In the genomic region with DNA sequence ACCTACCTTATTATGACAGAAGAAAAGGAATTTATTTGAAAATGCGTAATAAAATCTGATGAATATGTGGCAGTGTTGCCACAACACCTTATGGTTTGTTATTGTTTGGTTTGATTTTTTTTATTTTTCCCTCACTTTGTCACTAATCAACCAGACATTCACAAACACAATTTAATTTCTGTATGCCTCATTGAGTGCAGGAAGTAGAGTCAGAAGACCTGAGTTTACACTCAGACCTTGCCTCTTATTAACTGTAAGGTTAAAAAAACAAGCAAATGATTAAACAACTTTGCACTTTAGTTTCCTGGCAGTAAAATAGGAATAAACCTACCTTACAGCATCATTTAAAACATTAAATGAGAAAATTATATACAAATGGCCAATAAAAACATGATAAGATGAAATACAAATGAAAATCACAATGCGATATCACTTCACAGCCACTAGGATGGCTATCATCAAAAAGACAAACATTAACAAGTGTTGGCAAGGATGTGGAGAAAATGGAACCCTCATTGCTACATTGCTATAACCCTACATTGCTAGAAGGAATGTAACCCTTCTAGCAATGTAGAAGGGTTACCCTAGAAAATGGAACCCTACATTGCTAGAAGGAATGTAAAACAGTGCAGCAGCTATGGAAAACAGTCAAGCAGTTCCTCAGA, we compare ENCODE assay signal across 20 cellular contexts. TPM values are rescaled to one million over a fixed set of nuclear protein-coding genes. Genes with fewer than 3 reads are reported as not detected.
A peak's percentile ranks its signal among the peaks of the same experiment; 100 is the strongest.
DNase-seq lines count a peak whose midpoint lies in the region; ATAC-seq, FAIRE-seq and TF ChIP-seq lines count a peak whose summit lies in the region.
"Had no signal": no experiment of that assay in that cellular context is flagged by ENCODE, and none has a peak within 500 bp of the region (broad histone marks: within the 10 kb centered on the region; RNA-seq: fewer than 3 reads in every experiment).

No MANE protein-coding gene starts in this region.

- H3K4me3 Mint-ChIP-seq in endothelial cell (ENCODE audit: unreplicated experiment), result no peak overlapping the region
- peak overlapping the region; percentile 64 for H3K4me3 Mint-ChIP-seq in neural crest cell
- H3K4me3 Mint-ChIP-seq: activated B cell treated with CpG ODN at 0.5 μM for 24 hours; activated CD8-positive, alpha-beta T cell treated with anti-CD3 and anti-CD28 coated beads, Interleukin-2, amount 10 ng/mL, durations not matched to agents 7 days and 5 days; activated naive CD8-positive, alpha-beta T cell treated with anti-CD3 and anti-CD28 coated beads for 36 hours; activated T-cell treated with anti-CD3 and anti-CD28 coated beads, Interleukin-2, amount 50 U/mL, for 72 hours had no signal

- no peak overlapping the region for H2AFZ ChIP-seq in Loucy (ENCODE audit: low read length)

- DNase-seq in D721Med (ENCODE audit: insufficient read length, low spot score) (no peak), endothelial cell (ENCODE audit: low spot score) (no peak), neural crest cell (ENCODE audit: low read depth, low spot score) (no peak), sciatic nerve (ENCODE audit: low spot score) (no peak), HCEC 1CT (no peak)
- no peak for DNase-seq in activated naive CD4-positive, alpha-beta T cell treated with anti-CD3 and anti-CD28 coated beads, Interleukin-2, amount 50 U/mL, for 16 hours
- DNase-seq: activated B cell treated with CpG ODN at 0.5 μM for 24 hours; activated CD8-positive, alpha-beta T cell treated with anti-CD3 and anti-CD28 coated beads, Interleukin-2, amount 10 ng/mL, durations not matched to agents 7 days and 5 days; activated naive CD8-positive, alpha-beta T cell treated with anti-CD3 and anti-CD28 coated beads for 36 hours; activated T-cell treated with anti-CD3 and anti-CD28 coated beads, Interleukin-2, amount 50 U/mL, for 72 hours; heart right ventricle; NCI-H1417 treated with DMSO at 0.1 percent for 48 hours; NCI-H526 treated with DMSO at 0.1 percent for 48 hours; OCI-M1; SJCRH30; T-helper 2 cell had no signal

- no peak for TF ChIP-seq CTCF in D721Med (IDR thresholded peaks at IDR 0.05; ENCODE audit: insufficient read depth, missing control alignments)
- peak; percentile 32; the same call in 1 of the 2 replicates for TF ChIP-seq CTCF in Loucy (conservative IDR thresholded peaks at IDR 0.05; ENCODE audit: low read length)
- peak; percentile 37 for TF ChIP-seq CTCF in endothelial cell (IDR thresholded peaks at IDR 0.05; ENCODE audit: unreplicated experiment)
- TF ChIP-seq CTCF in neural crest cell (conservative IDR thresholded peaks at IDR 0.05), result peak; percentile 45

- H3K9me3 Mint-ChIP-seq in endothelial cell (ENCODE audit: unreplicated experiment) (no peaks in the 10 kb centered on the region), neural crest cell (no peaks in the 10 kb centered on the region)
- H3K9me3 Mint-ChIP-seq: activated B cell treated with CpG ODN at 0.5 μM for 24 hours; activated naive CD8-positive, alpha-beta T cell treated with anti-CD3 and anti-CD28 coated beads for 36 hours; activated T-cell treated with anti-CD3 and anti-CD28 coated beads, Interleukin-2, amount 50 U/mL, for 72 hours had no signal

- H3K4me1 Mint-ChIP-seq in endothelial cell (ENCODE audit: unreplicated experiment) (peaks cover 10% of the 10 kb centered on the region), neural crest cell (peaks cover 52% of the 10 kb centered on the region)

- peaks cover 58% of the 10 kb centered on the region for H4K20me1 ChIP-seq in Loucy (ENCODE audit: insufficient read depth, low read length, poor library complexity, severe bottlenecking)

- peaks cover 77% of the 10 kb centered on the region for H3K79me2 ChIP-seq in Loucy (ENCODE audit: insufficient read depth, low read length)

- peaks cover 62% of the 10 kb centered on the region for H3K4me1 ChIP-seq in Loucy (ENCODE audit: insufficient read depth, low read length, poor library complexity, severe bottlenecking)
- H3K4me1 ChIP-seq: SJCRH30 had no signal

- no peak overlapping the region for H3K27ac Mint-ChIP-seq in endothelial cell (ENCODE audit: unreplicated experiment)
- no peak overlapping the region for H3K27ac Mint-ChIP-seq in neural crest cell (ENCODE audit: unreplicated experiment)
- H3K27ac Mint-ChIP-seq: activated CD8-positive, alpha-beta T cell treated with anti-CD3 and anti-CD28 coated beads, Interleukin-2, amount 10 ng/mL, durations not matched to agents 7 days and 5 days; activated naive CD8-positive, alpha-beta T cell treated with anti-CD3 and anti-CD28 coated beads for 36 hours; activated T-cell treated with anti-CD3 and anti-CD28 coated beads, Interleukin-2, amount 50 U/mL, for 72 hours had no signal

- 0 out of 2 replicates have a peak, but pooled peaks cover 5% of the 10 kb centered on the region for H3F3A ChIP-seq in Loucy (ENCODE audit: low read depth)

- H3K36me3 ChIP-seq in Loucy (ENCODE audit: insufficient read depth, low read length), result no peaks in the 10 kb centered on the region; the same call in 1 of the 2 replicates
- H3K36me3 ChIP-seq: esophagus muscularis mucosa, heart right ventricle, neutrophil had no signal

- H3K4me2 ChIP-seq in Loucy (ENCODE audit: low read depth, low read length, poor library complexity, severe bottlenecking), result peak overlapping the region; percentile 87

- H3K36me3 Mint-ChIP-seq in endothelial cell (ENCODE audit: low read depth, unreplicated experiment) (peaks cover 3% of the 10 kb centered on the region), neural crest cell (ENCODE audit: low read depth) (peaks cover 3% of the 10 kb centered on the region)

- ATAC-seq in GM18511 (IDR thresholded peaks at IDR 0.05; ENCODE audit: unreplicated experiment) (no peak), sciatic nerve (no peak)
- ATAC-seq: activated CD8-positive, alpha-beta T cell treated with anti-CD3 and anti-CD28 coated beads, Interleukin-2, amount 10 ng/mL, durations not matched to agents 7 days and 5 days; activated T-cell treated with anti-CD3 and anti-CD28 coated beads, Interleukin-2, amount 50 U/mL, for 72 hours; heart right ventricle had no signal

- FAIRE-seq in D721Med (lab: Jason Lieb, UNC), result peak; percentile 6

- peaks cover 4% of the 10 kb centered on the region; the same call in 1 of the 2 replicates for H3K9me3 ChIP-seq in Loucy (ENCODE audit: insufficient read depth, low read depth, low read length)
- H3K9me3 ChIP-seq: esophagus muscularis mucosa, neutrophil, SJCRH30 had no signal

- H3K4me3 ChIP-seq in Loucy (ENCODE audit: low read length, poor library complexity, severe bottlenecking), result peak overlapping the region; percentile 94
- H3K4me3 ChIP-seq: heart right ventricle, SJCRH30 had no signal

- H3K27me3 Mint-ChIP-seq in endothelial cell (ENCODE audit: unreplicated experiment) (peaks cover 13% of the 10 kb centered on the region), neural crest cell (ENCODE audit: low read depth) (peaks cover 6% of the 10 kb centered on the region)
- H3K27me3 Mint-ChIP-seq: activated B cell treated with CpG ODN at 0.5 μM for 24 hours had no signal

- H3K9me2 ChIP-seq in Loucy (replicated peaks; ENCODE audit: low read depth, low read length), result no peaks in the 10 kb centered on the region

- H3K9ac ChIP-seq in Loucy (ENCODE audit: low read depth, low read length, poor library complexity, severe bottlenecking), result no peak overlapping the region

- intact Hi-C loops in sciatic nerve (cut with DNase I), result no loop called here

- no peaks in the 10 kb centered on the region for H3K27me3 ChIP-seq in Loucy (ENCODE audit: insufficient read depth, low read length, poor library complexity, severe bottlenecking)
- H3K27me3 ChIP-seq: esophagus muscularis mucosa, heart right ventricle, neutrophil, SJCRH30 had no signal

RNA-seq across cellular contexts. Expression of a gene that starts 3.3 kb away (rescaled TPM):
- total RNA-seq in endothelial cell (ENCODE audit: unreplicated experiment) (92.4 TPM), neural crest cell (98.2 and 99.7 TPM in 2 replicates), sciatic nerve (139 TPM)
